Comparison of ENCODE assay signal across 19 cellular contexts in the genomic region with DNA sequence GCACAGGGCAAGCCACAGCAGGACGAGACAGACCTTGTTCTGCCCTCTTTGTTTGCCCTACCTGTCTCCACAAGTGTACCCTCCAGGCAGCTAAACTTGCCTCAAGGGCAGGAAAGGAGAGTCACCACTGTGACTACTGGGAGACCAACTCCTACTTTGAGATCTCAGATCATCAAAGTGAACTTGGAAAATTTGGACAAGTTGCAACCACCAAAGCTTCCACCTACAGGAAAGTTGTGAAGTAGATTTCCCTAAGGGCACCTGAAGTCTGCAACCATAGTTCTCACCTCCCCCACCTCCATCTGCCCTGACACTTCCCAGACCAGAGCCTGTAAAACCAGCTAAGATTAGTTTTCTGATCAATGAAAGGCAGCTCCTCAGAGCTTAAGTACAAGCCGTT. TPM values are rescaled to one million over a fixed set of nuclear protein-coding genes. Genes with fewer than 3 reads are reported as not detected.
DNase-seq lines count a peak whose midpoint lies in the region; ATAC-seq, FAIRE-seq and TF ChIP-seq lines count a peak whose summit lies in the region.
"Had no signal": no experiment of that assay in that cellular context is flagged by ENCODE, and none has a peak within 500 bp of the region (broad histone marks: within the 10 kb centered on the region; RNA-seq: fewer than 3 reads in every experiment).

No MANE protein-coding gene starts in this region.

- ATAC-seq in K562 (no peak), foreskin keratinocyte (peak; percentile 27), HG02678 (IDR thresholded peaks at IDR 0.05; ENCODE audit: unreplicated experiment) (no peak)

- no peaks in the 10 kb centered on the region for H3K9me3 Mint-ChIP-seq in nephron progenitor cell

- H3K79me2 ChIP-seq in K562 (ENCODE audit: control insufficient read depth, insufficient read depth, low read length), result no peaks in the 10 kb centered on the region

- TF ChIP-seq CTCF in K562 (IDR thresholded peaks at IDR 0.05 in 2 of 3, conservative IDR thresholded peaks at IDR 0.05 in 1 of 3; ENCODE audit: insufficient read depth in 2 of 3, low read depth in 1 of 3, low read length in 3 of 3), result no peak
- no peak for TF ChIP-seq CTCF in foreskin keratinocyte (conservative IDR thresholded peaks at IDR 0.05)
- TF ChIP-seq CTCF in nephron progenitor cell (IDR thresholded peaks at IDR 0.05), result no peak
- TF ChIP-seq CTCF in A673 (conservative IDR thresholded peaks at IDR 0.05; ENCODE audit: low read depth, low read length), result no peak

- H3K4me3 ChIP-seq in K562 (no peak overlapping the region), A673 (ENCODE audit: low read depth, low read length, poor library complexity, severe bottlenecking) (no peak overlapping the region)
- H3K4me3 ChIP-seq: HAP-1 had no signal

- no peak overlapping the region for H3K27ac ChIP-seq in K562 (ENCODE audit: extremely low read depth, low read depth, low read length)
- H3K27ac ChIP-seq in foreskin keratinocyte, result no peak overlapping the region
- no peak overlapping the region for H3K27ac ChIP-seq in A673 (ENCODE audit: low read depth, low read length, poor library complexity, severe bottlenecking)
- H3K27ac ChIP-seq: HL-60 had no signal

- H3K4me1 Mint-ChIP-seq in nephron progenitor cell, result peaks cover 12% of the 10 kb centered on the region

- no peak for TF ChIP-seq POLR2A in K562 (conservative IDR thresholded peaks at IDR 0.05)

- CTCF ChIA-PET in K562 (lab: Yijun Ruan, JAX; ENCODE audit: low intra/inter-chr PET ratio), result no interaction called here
- CTCF ChIA-PET in A673 (lab: Charles Lee), result no interaction called here

- intact Hi-C loops in K562 (cut with micrococcal nuclease) (no loop called here), A673 (cut with micrococcal nuclease; ENCODE audit: unreplicated experiment) (loop anchor here (5.0 kb wide), 1 partner anchor 42 kb away; a partner anchor contains a TSS)

- H2AFZ ChIP-seq in K562 (ENCODE audit: low read depth, low read length), result peak overlapping the region; percentile 29; the same call in 1 of the 2 replicates

- H3K4me3 Mint-ChIP-seq in nephron progenitor cell, result peak overlapping the region; percentile 47

- no peaks in the 10 kb centered on the region for H3K9me1 ChIP-seq in K562 (ENCODE audit: control insufficient read depth, insufficient read depth, low read length)

- no peak for TF ChIP-seq RAD21 in K562 (CRISPR knock-in tag; conservative IDR thresholded peaks at IDR 0.05 in 1 of 2, IDR thresholded peaks at IDR 0.05 in 1 of 2)

- H3K27me3 ChIP-seq in K562 (ENCODE audit: control insufficient read depth in 2 of 2, insufficient read depth in 2 of 2, low read length in 2 of 2) (peaks cover 8 to 9% of the 10 kb centered on the region in 2 experiments; a peak in 3 of 5 replicates), foreskin keratinocyte (no peaks in the 10 kb centered on the region), A673 (replicated peaks; ENCODE audit: insufficient read depth, low read depth, low read length, poor library complexity) (no peaks in the 10 kb centered on the region)

- H3K4me2 ChIP-seq in K562 (ENCODE audit: insufficient read depth, low read length), result no peak overlapping the region

- in situ Hi-C loops in K562 (cut with MboI), result no loop called here

- peaks cover 10% of the 10 kb centered on the region for H3K27me3 Mint-ChIP-seq in nephron progenitor cell (ENCODE audit: low read depth, poor library complexity)

- H3K27ac Mint-ChIP-seq in nephron progenitor cell, result no peak overlapping the region

- no peak overlapping the region for H3K9ac ChIP-seq in K562 (ENCODE audit: insufficient read depth in 1 of 2, low read depth in 2 of 2, low read length in 2 of 2)

- peaks cover 9 to 10% of the 10 kb centered on the region in 2 experiments for H3K4me1 ChIP-seq in K562 (replicated peaks in 1 of 2; ENCODE audit: control insufficient read depth in 2 of 2, insufficient read depth in 2 of 2, low read length in 2 of 2)
- peaks cover 18% of the 10 kb centered on the region for H3K4me1 ChIP-seq in foreskin keratinocyte
- no peaks in the 10 kb centered on the region for H3K4me1 ChIP-seq in A673 (ENCODE audit: insufficient read depth, low read length, poor library complexity, severe bottlenecking)

- no peaks in the 10 kb centered on the region for H4K20me1 ChIP-seq in K562 (replicated peaks; ENCODE audit: control insufficient read depth, insufficient read depth, low read length)

- POLR2A ChIA-PET in K562 (lab: Yijun Ruan, JAX) (interaction anchor here (0.6 to 0.7 kb wide), 3 partner anchors 11 to 888 kb away, joined by 3 to 5 read pairs (median 3); no protein-coding TSS in a partner anchor), A673 (lab: Charles Lee; ENCODE audit: low non-redundant PET) (no interaction called here)

- WGBS in K562 (ENCODE audit: insufficient coverage, low coverage, missing lambda C conversion rate), result 13% methylated on average over 2 of the region's 2 CpGs

- FAIRE-seq in K562 (lab: Jason Lieb, UNC), result no peak

- no peaks in the 10 kb centered on the region for H3K36me3 Mint-ChIP-seq in nephron progenitor cell (ENCODE audit: low read depth)

- no peaks in the 10 kb centered on the region for H3K36me3 ChIP-seq in K562 (ENCODE audit: control insufficient read depth, insufficient read depth, low read length)
- H3K36me3 ChIP-seq in A673 (ENCODE audit: insufficient read depth, low read length, poor library complexity, severe bottlenecking), result no peaks in the 10 kb centered on the region
- H3K36me3 ChIP-seq: HAP-1 had no signal

- BruUV-seq in K562 (replicated peaks; lab: Mats Ljungman, UMichigan), result no TSS peak
- BruUV-seq in A673 (replicated peaks; lab: Mats Ljungman, UMichigan), result no TSS peak

- DNase-seq in ELF-1 (ENCODE audit: low read depth, low spot score), result peak; percentile 85
- no peak for DNase-seq in K562 (ENCODE audit: extremely low read depth in 1 of 4, low spot score in 3 of 4)
- DNase-seq in foreskin keratinocyte, result peak; percentile 83 to 87
- no peak for DNase-seq in nephron progenitor cell
- DNase-seq in A673 (ENCODE audit: low spot score), result no peak
- no peak for DNase-seq in amniotic stem cell (lab: John Stamatoyannopoulos, UW)
- DNase-seq in C1 segment of cervical spinal cord (lab: John Stamatoyannopoulos, UW), result no peak
- DNase-seq: KBM-7; NCI-H1092 treated with DMSO at 0.1 percent for 48 hours; NCI-H1694; NCI-H345; NCI-H526; NK-92 treated with Interleukin-12 subunit alpha and Interleukin-12 subunit beta, amount 100 ng/mL, for 24 hours; SIG-M5 had no signal

- no peak for TF ChIP-seq EP300 in K562 (IDR thresholded peaks at IDR 0.05; ENCODE audit: low read length)

- H3K9me3 ChIP-seq in K562 (replicated peaks; ENCODE audit: control insufficient read depth, insufficient read depth, low read depth, low read length) (no peaks in the 10 kb centered on the region), A673 (ENCODE audit: low read depth, low read length, poor library complexity, severe bottlenecking) (no peaks in the 10 kb centered on the region)
- H3K9me3 ChIP-seq: HAP-1 had no signal

RNA-seq across cellular contexts. Expression of a gene that starts 2.5 kb away (rescaled TPM):
- total RNA-seq in K562 (2011; cell fraction: chromatin; rRNA removed; ENCODE audit: low replicate concordance), result 28.4 and 48.4 TPM in 2 replicates
- total RNA-seq in K562 (2011; cell fraction: nucleolus; rRNA removed), result 26.5 and 27.3 TPM in 2 replicates
- 18.5 and 26.3 TPM in 2 replicates for total RNA-seq in K562 (2011; cell fraction: nucleoplasm; rRNA removed)
- 10.1 and 12.0 TPM in 2 replicates for total RNA-seq in K562 (2014; rRNA removed)
- total RNA-seq in K562 (2014; rRNA removed; fragmentation: Illumina TruSeq; extraction: Trizol), result 4.9 and 5.8 TPM in 2 replicates
- total RNA-seq in K562 (2015; rRNA removed; fragmentation: Illumina TruSeq; extraction: Trizol), result 9.2 and 10.7 TPM in 2 replicates
- 12.1 and 18.2 TPM in 2 replicates for total RNA-seq in K562 (2021)
- 12.9 and 15.0 TPM in 2 replicates for polyA plus RNA-seq in K562 (2011; rRNA removed)
- 18.4 and 21.1 TPM in 2 replicates for polyA plus RNA-seq in K562 (2011; cell fraction: cytosol; rRNA removed)
- polyA plus RNA-seq in K562 (2011; cell fraction: nucleus; rRNA removed), result 69.8 and 70.6 TPM in 2 replicates
- 8.7 and 11.6 TPM in 2 replicates for polyA plus RNA-seq in K562 (2012)
- 7.7 and 9.8 TPM in 2 replicates for polyA plus RNA-seq in K562 (2014; fragmentation: Illumina TruSeq; extraction: Trizol)
- 1 to 10 TPM; 1.9 to 2.1 TPM for polyA plus RNA-seq in K562 (2014; fragmentation: Nextera tagmentation; extraction: Ambion mirVana)
- polyA plus RNA-seq in K562 (2014; rRNA removed), result 11.9 and 17.4 TPM in 2 replicates
- polyA minus RNA-seq in K562 (2011; rRNA and poly(A)+ RNA removed), result 8.4 and 9.3 TPM in 2 replicates
- polyA minus RNA-seq in K562 (2011; cell fraction: cytosol; rRNA and poly(A)+ RNA removed), result 8.6 and 9.1 TPM in 2 replicates
- 15.2 and 24.0 TPM in 2 replicates for polyA minus RNA-seq in K562 (2011; cell fraction: nucleus; rRNA and poly(A)+ RNA removed)
- 17.8 and 21.7 TPM in 2 replicates for total RNA-seq in foreskin keratinocyte
- 11.6 and 12.6 TPM in 2 replicates for polyA plus RNA-seq in foreskin keratinocyte
- total RNA-seq in A673 (2021), result 7.0 and 9.8 TPM in 2 replicates

RNA-seq across cellular contexts. Expression of a gene that starts 19.8 kb away (rescaled TPM):
- not detected in 2 replicates for total RNA-seq in K562 (2011; cell fraction: chromatin; rRNA removed; ENCODE audit: low replicate concordance)
- total RNA-seq in K562 (2011; cell fraction: nucleolus; rRNA removed), result not detected in 2 replicates
- total RNA-seq in K562 (2011; cell fraction: nucleoplasm; rRNA removed), result not detected in 2 replicates
- total RNA-seq in K562 (2014; rRNA removed) (not detected in 2 replicates), K562 (2014; rRNA removed; fragmentation: Illumina TruSeq; extraction: Trizol) (not detected in 2 replicates), K562 (2015; rRNA removed; fragmentation: Illumina TruSeq; extraction: Trizol) (not detected in 2 replicates), K562 (2021) (not detected in 2 replicates), foreskin keratinocyte (not detected in 2 replicates), A673 (2021) (not detected in 2 replicates)
- polyA plus RNA-seq in K562 (2011; rRNA removed) (not detected in 2 replicates), K562 (2014; fragmentation: Illumina TruSeq; extraction: Trizol) (not detected in 2 replicates), K562 (2014; fragmentation: Nextera tagmentation; extraction: Ambion mirVana) (not detected), K562 (2014; rRNA removed) (not detected in 2 replicates), foreskin keratinocyte (not detected in 2 replicates)
- polyA plus RNA-seq in K562 (2011; cell fraction: cytosol; rRNA removed), result not detected in 2 replicates
- not detected in 2 replicates for polyA plus RNA-seq in K562 (2011; cell fraction: nucleus; rRNA removed)
- polyA plus RNA-seq in K562 (2012), result not detected in 2 replicates
- polyA minus RNA-seq in K562 (2011; rRNA and poly(A)+ RNA removed), result not detected in 2 replicates
- not detected in 2 replicates for polyA minus RNA-seq in K562 (2011; cell fraction: cytosol; rRNA and poly(A)+ RNA removed)
- not detected in 2 replicates for polyA minus RNA-seq in K562 (2011; cell fraction: nucleus; rRNA and poly(A)+ RNA removed)
- total RNA-seq: M059J, OCI-LY7 had no signal

RNA-seq across cellular contexts. Expression of a gene that starts 43.3 kb away (rescaled TPM):
- total RNA-seq in K562 (2011; cell fraction: chromatin; rRNA removed; ENCODE audit: low replicate concordance), result 74.7 and 156 TPM in 2 replicates
- total RNA-seq in K562 (2011; cell fraction: nucleolus; rRNA removed), result 93.6 and 122 TPM in 2 replicates
- 99.6 and 104 TPM in 2 replicates for total RNA-seq in K562 (2011; cell fraction: nucleoplasm; rRNA removed)
- 108 and 116 TPM in 2 replicates for total RNA-seq in K562 (2014; rRNA removed)
- 73.8 and 79.8 TPM in 2 replicates for total RNA-seq in K562 (2014; rRNA removed; fragmentation: Illumina TruSeq; extraction: Trizol)
- 94.7 and 97.3 TPM in 2 replicates for total RNA-seq in K562 (2015; rRNA removed; fragmentation: Illumina TruSeq; extraction: Trizol)
- 93.9 and 102 TPM in 2 replicates for total RNA-seq in K562 (2021)
- 70.3 and 76.7 TPM in 2 replicates for polyA plus RNA-seq in K562 (2011; rRNA removed)
- 64.8 and 71.7 TPM in 2 replicates for polyA plus RNA-seq in K562 (2011; cell fraction: cytosol; rRNA removed)
- 63.9 and 68.6 TPM in 2 replicates for polyA plus RNA-seq in K562 (2011; cell fraction: nucleus; rRNA removed)
- polyA plus RNA-seq in K562 (2012), result 76.0 and 88.6 TPM in 2 replicates
- polyA plus RNA-seq in K562 (2014; fragmentation: Illumina TruSeq; extraction: Trizol), result 88.8 and 93.4 TPM in 2 replicates
- polyA plus RNA-seq in K562 (2014; fragmentation: Nextera tagmentation; extraction: Ambion mirVana), result 10 to 100 TPM; 13.9 to 25.5 TPM
- polyA plus RNA-seq in K562 (2014; rRNA removed), result 87.2 and 91.9 TPM in 2 replicates
- 91.4 and 96.8 TPM in 2 replicates for polyA minus RNA-seq in K562 (2011; rRNA and poly(A)+ RNA removed)
- 41.0 and 42.8 TPM in 2 replicates for polyA minus RNA-seq in K562 (2011; cell fraction: cytosol; rRNA and poly(A)+ RNA removed)
- 68.5 and 107 TPM in 2 replicates for polyA minus RNA-seq in K562 (2011; cell fraction: nucleus; rRNA and poly(A)+ RNA removed)
- total RNA-seq in foreskin keratinocyte, result 59.5 and 67.1 TPM in 2 replicates
- polyA plus RNA-seq in foreskin keratinocyte, result 46.6 and 53.0 TPM in 2 replicates
- total RNA-seq in A673 (2021), result 39.6 and 46.8 TPM in 2 replicates

Comparison
In these comparisons a context has a peak if more than half of its experiments do, and no peak if none do; other contexts are left out.
1. DNase-seq: peak in ELF-1 (single experiment) and foreskin keratinocyte (2 of 2); none in K562 (0 of 4), nephron progenitor cell (single experiment), A673 (single experiment), amniotic stem cell (single experiment) and C1 segment of cervical spinal cord (0 of 14).